1 cellular context compared by ENCODE assay signal in genomic region chr11:35187996-35188395, GRCh38.
TF ChIP-seq lines count a peak whose summit lies in the region.

No MANE protein-coding gene starts in this region.

TF ChIP-seq in IMR-90, 13 proteins besides CTCF, POLR2A, EP300 and RAD21:
- no peak for TF ChIP-seq NFE2L2 (IDR thresholded peaks at IDR 0.05; ENCODE audit: low read depth, low read length)
- TF ChIP-seq MAFK (IDR thresholded peaks at IDR 0.05; ENCODE audit: low read depth, low read length), result no peak
- TF ChIP-seq ELK1 (IDR thresholded peaks at IDR 0.05; ENCODE audit: borderline replicate concordance, low read depth, low read length), result no peak
- TF ChIP-seq MAZ (IDR thresholded peaks at IDR 0.05; ENCODE audit: borderline replicate concordance, low read depth, low read length), result no peak
- no peak for TF ChIP-seq SMC3 (IDR thresholded peaks at IDR 0.05; ENCODE audit: low read depth, low read length)
- no peak for TF ChIP-seq USF2 (IDR thresholded peaks at IDR 0.05; ENCODE audit: low read depth, low read length)
- no peak for TF ChIP-seq BHLHE40 (IDR thresholded peaks at IDR 0.05; ENCODE audit: low read depth, low read length)
- TF ChIP-seq CHD1 (IDR thresholded peaks at IDR 0.05; ENCODE audit: low read depth, low read length), result no peak
- no peak for TF ChIP-seq FOS (IDR thresholded peaks at IDR 0.05; ENCODE audit: low read depth, low read length)
